In genomic region chr1:235027076-235027861, GRCh38 we compare ENCODE assay signal across 14 cellular contexts.
"Had no signal": no experiment of that assay in that cellular context is flagged by ENCODE, and none has a peak within 500 bp of the region (broad histone marks: within the 10 kb centered on the region; RNA-seq: fewer than 3 reads in every experiment).

No MANE protein-coding gene starts in this region.

- H3K27me3 Mint-ChIP-seq: activated B cell treated with CpG ODN at 0.5 μM for 24 hours; activated CD4-positive, alpha-beta T cell treated with anti-CD3 and anti-CD28 coated beads, Interleukin-2, amount 10 ng/mL, durations not matched to agents 7 days and 5 days; activated naive CD8-positive, alpha-beta T cell treated with anti-CD3 and anti-CD28 coated beads for 36 hours; dendritic cell treated with granulocyte-macrophage colony-stimulating factor and Interleukin-4, amounts not matched to agents 40 ng/mL and 50 ng/mL, for 4 days; effector memory CD8-positive, alpha-beta T cell; T-helper 17 cell had no signal

- H3K27ac Mint-ChIP-seq: activated B cell treated with CpG ODN at 0.5 μM for 24 hours; activated CD4-positive, alpha-beta T cell treated with anti-CD3 and anti-CD28 coated beads, Interleukin-2, amount 10 ng/mL, durations not matched to agents 7 days and 5 days; activated naive CD8-positive, alpha-beta T cell treated with anti-CD3 and anti-CD28 coated beads for 36 hours; dendritic cell treated with granulocyte-macrophage colony-stimulating factor and Interleukin-4, amounts not matched to agents 40 ng/mL and 50 ng/mL, for 4 days; T-helper 17 cell had no signal

- ATAC-seq: effector memory CD8-positive, alpha-beta T cell; T-helper 17 cell; upper lobe of right lung had no signal

- DNase-seq: activated B cell treated with CpG ODN at 0.5 μM for 24 hours; activated CD4-positive, alpha-beta T cell treated with anti-CD3 and anti-CD28 coated beads, Interleukin-2, amount 10 ng/mL, durations not matched to agents 7 days and 5 days; activated naive CD8-positive, alpha-beta T cell treated with anti-CD3 and anti-CD28 coated beads for 36 hours; anterior cingulate cortex; cerebellar nuclear complex; effector memory CD8-positive, alpha-beta T cell; retina; small intestine; stimulated activated naive CD4-positive, alpha-beta T cell treated with Interleukin-2 at 50 U/mL for 16 hours; T-helper 17 cell; testis; upper lobe of right lung had no signal

- H3K4me3 Mint-ChIP-seq: activated B cell treated with CpG ODN at 0.5 μM for 24 hours; activated CD4-positive, alpha-beta T cell treated with anti-CD3 and anti-CD28 coated beads, Interleukin-2, amount 10 ng/mL, durations not matched to agents 7 days and 5 days; activated naive CD8-positive, alpha-beta T cell treated with anti-CD3 and anti-CD28 coated beads for 36 hours; dendritic cell treated with granulocyte-macrophage colony-stimulating factor and Interleukin-4, amounts not matched to agents 40 ng/mL and 50 ng/mL, for 4 days; effector memory CD8-positive, alpha-beta T cell; neural crest cell; T-helper 17 cell had no signal

- H3K36me3 Mint-ChIP-seq: activated naive CD8-positive, alpha-beta T cell treated with anti-CD3 and anti-CD28 coated beads for 36 hours had no signal

- H3K9me3 Mint-ChIP-seq: activated B cell treated with CpG ODN at 0.5 μM for 24 hours had no signal
